Comparison of ENCODE assay signal across 12 cellular contexts in the genomic region with DNA sequence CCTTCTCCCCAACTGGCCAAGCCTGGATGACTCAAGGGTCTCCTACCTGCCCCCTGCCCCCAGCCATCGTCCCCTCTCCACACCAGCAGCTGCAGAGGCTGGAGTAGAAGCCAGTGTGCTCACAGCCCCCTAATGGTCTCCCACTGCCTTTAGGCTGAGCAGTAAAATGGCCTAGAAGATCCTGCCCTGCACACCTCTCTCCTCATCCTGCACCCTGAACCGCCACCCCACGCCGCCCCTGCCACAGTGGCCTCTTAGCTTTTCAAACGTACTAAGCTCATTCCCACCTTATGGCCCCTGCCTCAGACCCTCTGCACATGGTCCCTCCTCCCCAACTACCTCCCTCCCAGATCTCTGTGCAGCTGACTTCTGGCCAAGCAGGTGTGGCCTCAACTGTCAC. TPM values are rescaled to one million over a fixed set of nuclear protein-coding genes. Genes with fewer than 3 reads are reported as not detected.
DNase-seq lines count a peak whose midpoint lies in the region; ATAC-seq and TF ChIP-seq lines count a peak whose summit lies in the region.
"Had no signal": no experiment of that assay in that cellular context is flagged by ENCODE, and none has a peak within 500 bp of the region (broad histone marks: within the 10 kb centered on the region; RNA-seq: fewer than 3 reads in every experiment).

No MANE protein-coding gene starts in this region.

- H3K4me3 Mint-ChIP-seq in endodermal cell, result no peak overlapping the region
- H3K4me3 Mint-ChIP-seq in stimulated activated effector memory CD8-positive, alpha-beta T cell treated with anti-CD3 and anti-CD28 coated beads, Interleukin-12 subunit alpha, Interleukin-12 subunit beta, amount 100 ng/mL, for 72 hours, result no peak overlapping the region
- H3K4me3 Mint-ChIP-seq: CD4-positive, CD25-positive, alpha-beta regulatory T cell had no signal

- no peaks in the 10 kb centered on the region for H4K20me1 ChIP-seq in BLaER1
- peaks cover 0 to 15% (median 0%) of the 10 kb centered on the region in 11 experiments; a peak in 6 of 22 replicates for H4K20me1 ChIP-seq in BLaER1 treated with 17β-estradiol and CSF1 and Interleukin-3, amounts not matched to agents 10 nM and 100 nM

- peak overlapping the region; percentile 11 for H3K27ac Mint-ChIP-seq in endodermal cell
- H3K27ac Mint-ChIP-seq in stimulated activated effector memory CD8-positive, alpha-beta T cell treated with anti-CD3 and anti-CD28 coated beads, Interleukin-12 subunit alpha, Interleukin-12 subunit beta, amount 100 ng/mL, for 72 hours, result peak overlapping the region; percentile 43

- H3K27ac ChIP-seq in BLaER1, result peak overlapping the region; percentile 37
- no peak overlapping the region for H3K27ac ChIP-seq in BLaER1 treated with 17β-estradiol and CSF1 and Interleukin-3, amounts not matched to agents 10 nM and 100 nM
- H3K27ac ChIP-seq in endodermal cell (ENCODE audit: low read depth, low read length), result no peak overlapping the region
- H3K27ac ChIP-seq: A549 had no signal

- no peak overlapping the region for H3K9ac ChIP-seq in BLaER1
- 0 out of 22 replicates have a peak overlapping the region, but pooled peaks of 1 of the 11 experiments have one; percentile 14 for H3K9ac ChIP-seq in BLaER1 treated with 17β-estradiol and CSF1 and Interleukin-3, amounts not matched to agents 10 nM and 100 nM
- H3K9ac ChIP-seq in endodermal cell (ENCODE audit: extremely low read depth, low read length, poor library complexity, severe bottlenecking), result no peak overlapping the region

- H3K9me3 Mint-ChIP-seq in endodermal cell, result no peaks in the 10 kb centered on the region
- no peaks in the 10 kb centered on the region for H3K9me3 Mint-ChIP-seq in stimulated activated effector memory CD8-positive, alpha-beta T cell treated with anti-CD3 and anti-CD28 coated beads, Interleukin-12 subunit alpha, Interleukin-12 subunit beta, amount 100 ng/mL, for 72 hours
- H3K9me3 Mint-ChIP-seq: CD4-positive, CD25-positive, alpha-beta regulatory T cell; IgD-negative memory B cell had no signal

- no peaks in the 10 kb centered on the region for H3K27me3 Mint-ChIP-seq in endodermal cell (ENCODE audit: insufficient read depth)
- H3K27me3 Mint-ChIP-seq: CD4-positive, CD25-positive, alpha-beta regulatory T cell; IgD-negative memory B cell had no signal

- no peak for DNase-seq in endodermal cell
- DNase-seq in stimulated activated effector memory CD8-positive, alpha-beta T cell treated with anti-CD3 and anti-CD28 coated beads, Interleukin-12 subunit alpha, Interleukin-12 subunit beta, amount 100 ng/mL, for 72 hours (ENCODE audit: low spot score in 2 of 2), result no peak
- no peak for DNase-seq in T1000 (lab: John Stamatoyannopoulos, UW)
- no peak for DNase-seq in kidney glomerular epithelial cell (lab: John Stamatoyannopoulos, UW)
- DNase-seq: CD4-positive, CD25-positive, alpha-beta regulatory T cell; DMS53; GF-D8 had no signal

- H3K36me3 Mint-ChIP-seq in endodermal cell (ENCODE audit: low read depth), result peaks cover 64% of the 10 kb centered on the region
- peaks cover 67% of the 10 kb centered on the region for H3K36me3 Mint-ChIP-seq in stimulated activated effector memory CD8-positive, alpha-beta T cell treated with anti-CD3 and anti-CD28 coated beads, Interleukin-12 subunit alpha, Interleukin-12 subunit beta, amount 100 ng/mL, for 72 hours

- no peaks in the 10 kb centered on the region for H3K9me3 ChIP-seq in BLaER1
- H3K9me3 ChIP-seq in BLaER1 treated with 17β-estradiol and CSF1 and Interleukin-3, amounts not matched to agents 10 nM and 100 nM (replicated peaks in 1 of 11), result peaks cover 0 to 4% (median 0%) of the 10 kb centered on the region in 11 experiments; a peak in 1 of 22 replicates
- H3K9me3 ChIP-seq in endodermal cell (ENCODE audit: control insufficient read depth, low read length), result no peaks in the 10 kb centered on the region
- H3K9me3 ChIP-seq: A549 had no signal

- no peak for ATAC-seq in stimulated activated effector memory CD8-positive, alpha-beta T cell treated with anti-CD3 and anti-CD28 coated beads, Interleukin-12 subunit alpha, Interleukin-12 subunit beta, amount 100 ng/mL, for 72 hours
- ATAC-seq: A549, HCT116 had no signal

- WGBS in endodermal cell (ENCODE audit: insufficient coverage in 1 of 2, insufficient read length in 1 of 2), 2 experiments, result 92 to 96% methylated on average over 2 to 5 of the region's 5 CpGs

- H3K4me1 ChIP-seq in BLaER1, result peaks cover 79% of the 10 kb centered on the region
- peaks cover 17 to 80% (median 61%) of the 10 kb centered on the region in 10 experiments for H3K4me1 ChIP-seq in BLaER1 treated with 17β-estradiol and CSF1 and Interleukin-3, amounts not matched to agents 10 nM and 100 nM
- H3K4me1 ChIP-seq in endodermal cell (ENCODE audit: control insufficient read depth, insufficient read depth, low read length), result no peaks in the 10 kb centered on the region
- H3K4me1 ChIP-seq: A549 had no signal

- H3K4me1 Mint-ChIP-seq in endodermal cell, result no peaks in the 10 kb centered on the region
- no peaks in the 10 kb centered on the region for H3K4me1 Mint-ChIP-seq in stimulated activated effector memory CD8-positive, alpha-beta T cell treated with anti-CD3 and anti-CD28 coated beads, Interleukin-12 subunit alpha, Interleukin-12 subunit beta, amount 100 ng/mL, for 72 hours
- H3K4me1 Mint-ChIP-seq: CD4-positive, CD25-positive, alpha-beta regulatory T cell; IgD-negative memory B cell had no signal

- H3K4me3 ChIP-seq in BLaER1 (no peak overlapping the region), endodermal cell (ENCODE audit: low read length) (no peak overlapping the region)
- no peak overlapping the region for H3K4me3 ChIP-seq in BLaER1 treated with 17β-estradiol and CSF1 and Interleukin-3, amounts not matched to agents 10 nM and 100 nM
- H3K4me3 ChIP-seq: A549 had no signal

- H3K36me3 ChIP-seq in BLaER1 (peaks cover 41% of the 10 kb centered on the region), endodermal cell (ENCODE audit: control insufficient read depth, insufficient read depth, low read length) (peaks cover 62% of the 10 kb centered on the region)
- peaks cover 36 to 94% (median 72%) of the 10 kb centered on the region in 11 experiments for H3K36me3 ChIP-seq in BLaER1 treated with 17β-estradiol and CSF1 and Interleukin-3, amounts not matched to agents 10 nM and 100 nM

- H3K27me3 ChIP-seq in BLaER1, result no peaks in the 10 kb centered on the region
- H3K27me3 ChIP-seq in BLaER1 treated with 17β-estradiol and CSF1 and Interleukin-3, amounts not matched to agents 10 nM and 100 nM, result no peaks in the 10 kb centered on the region
- no peaks in the 10 kb centered on the region for H3K27me3 ChIP-seq in endodermal cell (ENCODE audit: control insufficient read depth, insufficient read depth, low read length, poor library complexity, severe bottlenecking)

- no peak for TF ChIP-seq CTCF in endodermal cell (conservative IDR thresholded peaks at IDR 0.05)

- peak overlapping the region; percentile 88 for H3K4me2 ChIP-seq in BLaER1
- peak overlapping the region in 7 of 11 experiments; percentile 75 to 90 (median 80); a peak in 12 of 22 replicates for H3K4me2 ChIP-seq in BLaER1 treated with 17β-estradiol and CSF1 and Interleukin-3, amounts not matched to agents 10 nM and 100 nM
- H3K4me2 ChIP-seq: A549 had no signal

RNA-seq across cellular contexts. Expression of a gene that starts 46.3 kb away (rescaled TPM):
- 10 to 100 TPM; 38.6 to 43.1 TPM for total RNA-seq in endodermal cell
- polyA plus RNA-seq in endodermal cell (2013, experiment 1 of 2), result 21.8 TPM
- polyA plus RNA-seq in endodermal cell (2013, experiment 2 of 2), result 19.9 TPM
